ENCODE assay signal across 1 cellular context in the genomic region with DNA sequence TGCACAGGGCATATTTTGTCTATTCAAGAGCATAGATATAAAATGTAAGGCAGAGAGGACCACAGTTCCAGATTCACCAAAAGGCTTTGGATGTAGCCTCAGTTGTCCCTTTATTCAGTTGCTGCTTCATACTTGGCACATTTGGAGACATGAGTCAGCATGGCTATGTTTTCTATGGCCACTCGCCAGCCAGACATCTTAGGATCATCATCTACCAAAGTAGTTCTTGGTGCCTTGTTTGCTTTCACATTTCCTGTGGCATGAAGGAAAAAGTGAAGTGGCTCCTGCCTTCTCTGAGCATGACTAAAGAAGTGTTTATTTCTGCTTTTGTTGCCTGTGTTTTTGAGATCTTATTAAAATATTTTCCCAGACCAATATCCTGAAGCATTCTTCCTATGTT.
TF ChIP-seq lines count a peak whose summit lies in the region.

No MANE protein-coding gene starts in this region.

TF ChIP-seq in endothelial cell of umbilical vein, 7 proteins besides CTCF, POLR2A, EP300 and RAD21 (continued from another document):
- TF ChIP-seq, protein P1, sequence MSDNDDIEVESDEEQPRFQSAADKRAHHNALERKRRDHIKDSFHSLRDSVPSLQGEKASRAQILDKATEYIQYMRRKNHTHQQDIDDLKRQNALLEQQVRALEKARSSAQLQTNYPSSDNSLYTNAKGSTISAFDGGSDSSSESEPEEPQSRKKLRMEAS (IDR thresholded peaks at IDR 0.05; ENCODE audit: insufficient read depth, insufficient read length) = no peak
- peak; percentile 79 for TF ChIP-seq FOS (IDR thresholded peaks at IDR 0.05; ENCODE audit: borderline replicate concordance, insufficient read depth, low read length)
